9 cellular contexts compared by ENCODE assay signal in genomic region chr17:40307001-40307690, GRCh38. TPM values are rescaled to one million over a fixed set of nuclear protein-coding genes. Genes with fewer than 3 reads are reported as not detected.
DNase-seq lines count a peak whose midpoint lies in the region; ATAC-seq, FAIRE-seq and TF ChIP-seq lines count a peak whose summit lies in the region.
"Had no signal": no experiment of that assay in that cellular context is flagged by ENCODE, and none has a peak within 500 bp of the region (broad histone marks: within the 10 kb centered on the region; RNA-seq: fewer than 3 reads in every experiment).

No MANE protein-coding gene starts in this region.

- no peak overlapping the region for H3K14ac ChIP-seq in IMR-90 (replicated peaks; ENCODE audit: low read depth, low read length)

- peak overlapping the region; percentile 54; the same call in 1 of the 2 replicates for H2AK5ac ChIP-seq in IMR-90 (ENCODE audit: low read depth, low read length)

- H3K4me3 ChIP-seq in A549 (no peak overlapping the region), IMR-90 (ENCODE audit: insufficient read depth, low read depth, low read length) (no peak overlapping the region), adipocyte (ENCODE audit: low read length) (peak overlapping the region; percentile 80), liver (ENCODE audit: low read depth in 1 of 3, low read length in 3 of 3) (no peak overlapping the region)

- no peak overlapping the region; the same call in 1 of the 2 replicates for H4K91ac ChIP-seq in IMR-90 (ENCODE audit: insufficient read depth, low read depth, low read length)

- ATAC-seq in A549 = no peak
- ATAC-seq in IMR-90 (ENCODE audit: low read depth) = no peak
- no peak for ATAC-seq in GM19035 (IDR thresholded peaks at IDR 0.05; ENCODE audit: unreplicated experiment)

- no peak overlapping the region for H3K56ac ChIP-seq in IMR-90 (ENCODE audit: extremely low read depth, insufficient read depth, low read length)

- no peak overlapping the region for H3K23ac ChIP-seq in IMR-90 (ENCODE audit: low read depth, low read length)

- no peak for FAIRE-seq in A549 (lab: Jason Lieb, UNC)

- H3K9ac ChIP-seq in IMR-90 (ENCODE audit: low read depth, low read length) (no peak overlapping the region; the same call in 1 of the 2 replicates), adipocyte (ENCODE audit: low read length) (peak overlapping the region; percentile 79), liver (ENCODE audit: low read depth in 1 of 2, low read length in 2 of 2) (no peak overlapping the region)

- BruUV-seq in IMR-90 (replicated peaks; lab: Mats Ljungman, UMichigan) = no TSS peak

- TF ChIP-seq POLR2A in A549 (IDR thresholded peaks at IDR 0.05; ENCODE audit: low read length) (no peak), IMR-90 (IDR thresholded peaks at IDR 0.05; ENCODE audit: low read depth, low read length) (no peak)

- no peak overlapping the region for H4K5ac ChIP-seq in IMR-90 (ENCODE audit: low read depth, low read length)

- H3K36me3 ChIP-seq in IMR-90 (ENCODE audit: control insufficient read depth, insufficient read depth, low read length) (no peaks in the 10 kb centered on the region), adipocyte (ENCODE audit: control insufficient read depth, insufficient read depth, low read length, severe bottlenecking) (no peaks in the 10 kb centered on the region), liver (ENCODE audit: control insufficient read depth in 4 of 4, insufficient read depth in 3 of 4, low read depth in 1 of 4, low read length in 3 of 4) (no peaks in the 10 kb centered on the region)

- H3K27me3 ChIP-seq in IMR-90 (ENCODE audit: control insufficient read depth, insufficient read depth, low read length) (no peaks in the 10 kb centered on the region), adipocyte (replicated peaks; ENCODE audit: control insufficient read depth, insufficient read depth, low read length) (no peaks in the 10 kb centered on the region), liver (ENCODE audit: control insufficient read depth in 4 of 4, insufficient read depth in 4 of 4, low read length in 3 of 4) (no peaks in the 10 kb centered on the region)

- peaks cover 0 to 16% of the 10 kb centered on the region in 2 experiments; a peak in 2 of 4 replicates for H3K79me1 ChIP-seq in IMR-90 (ENCODE audit: low read depth in 1 of 2, low read length in 2 of 2)

- dilution Hi-C loops in IMR-90 (cut with HindIII; ENCODE audit: low sequenced_read_pairs, unreplicated experiment) = no loop called here

- TF ChIP-seq CTCF in A549 (IDR thresholded peaks at IDR 0.05) (no peak), IMR-90 (conservative IDR thresholded peaks at IDR 0.05; ENCODE audit: low read depth, low read length) (no peak), liver (IDR thresholded peaks at IDR 0.05; ENCODE audit: low read depth, low read length, missing input control) (no peak)

- no peak for TF ChIP-seq RAD21 in A549 (conservative IDR thresholded peaks at IDR 0.05 in 1 of 2, IDR thresholded peaks at IDR 0.05 in 1 of 2)
- no peak for TF ChIP-seq RAD21 in IMR-90 (IDR thresholded peaks at IDR 0.05; ENCODE audit: low read length)
- no peak for TF ChIP-seq RAD21 in liver (IDR thresholded peaks at IDR 0.05)

- H2BK5ac ChIP-seq in IMR-90 (ENCODE audit: low read depth, low read length, poor library complexity, severe bottlenecking) = peak overlapping the region; percentile 5

- H2AK9ac ChIP-seq in IMR-90 (replicated peaks; ENCODE audit: low read depth, low read length, poor library complexity) = peak overlapping the region; percentile 63

- peak overlapping the region; percentile 10; the same call in 1 of the 2 replicates for H2BK120ac ChIP-seq in IMR-90 (ENCODE audit: low read depth, low read length)

- intact Hi-C loops in IMR-90 (cut with micrococcal nuclease) = no loop called here

- peak overlapping the region; percentile 3; the same call in 1 of the 2 replicates for H3K4ac ChIP-seq in IMR-90 (ENCODE audit: low read depth, low read length)

- H2BK15ac ChIP-seq in IMR-90 (ENCODE audit: low read depth, low read length) = peak overlapping the region; percentile 62; the same call in 1 of the 3 replicates

- CTCF ChIA-PET in A549 (lab: Yijun Ruan, JAX) (interaction anchor here (0.6 to 50.4 kb wide), 18 partner anchors 4 to 1389 kb away, joined by 3 to 2395 read pairs (median 4); partner anchors contain the start of genes CDC6, GJD3, IGFBP4 and RARA), IMR-90 (lab: Yijun Ruan, JAX) (interaction anchor here (0.6 to 1.7 kb wide), 2 partner anchors 10 to 90 kb away, joined by 4 to 9 read pairs; no protein-coding TSS in a partner anchor), HEK293T (lab: Yijun Ruan, JAX) (interaction anchor here (0.6 to 3.0 kb wide), 13 partner anchors 10 to 636 kb away, joined by 3 to 25 read pairs (median 3); no protein-coding TSS in a partner anchor)

- peaks cover 15% of the 10 kb centered on the region; the same call in 1 of the 2 replicates for H4K20me1 ChIP-seq in IMR-90 (ENCODE audit: insufficient read depth, low read length)

- peaks cover 15% of the 10 kb centered on the region for H3K9me1 ChIP-seq in IMR-90 (ENCODE audit: insufficient read depth, low read length)

- DNase-seq in A549 (ENCODE audit: low read depth in 1 of 2, low spot score in 1 of 2) (no peak), IMR-90 (no peak), adipocyte (ENCODE audit: low read depth) (peak; percentile 91), occipital lobe (lab: John Stamatoyannopoulos, UW) (no peak), HEK293T (ENCODE audit: extremely low spot score) (no peak), NCI-H748 treated with DMSO at 0.1 percent for 48 hours (lab: John Stamatoyannopoulos, UW) (no peak)
- DNase-seq: MM.1S had no signal

- H3K27ac ChIP-seq in A549 (peak overlapping the region; percentile 95 to 97), IMR-90 (ENCODE audit: insufficient read depth, low read length) (peak overlapping the region; percentile 55), liver (ENCODE audit: low read depth in 1 of 2, low read length in 2 of 2) (peak overlapping the region; percentile 14 to 58)

- H4K8ac ChIP-seq in IMR-90 (ENCODE audit: low read depth in 2 of 2, low read length in 2 of 2) = peak overlapping the region in 1 of 2 experiments; percentile 12; a peak in 1 of 4 replicates

- POLR2A ChIA-PET in A549 (lab: Yijun Ruan, JAX) (interaction anchor here (0.8 to 2.4 kb wide), 2 partner anchors 10 to 34 kb away, joined by 3 to 14 read pairs; no protein-coding TSS in a partner anchor), IMR-90 (lab: Charles Lee; ENCODE audit: unreplicated experiment) (interaction anchor here (0.6 kb wide), 1 partner anchor 9 kb away, joined by 3 read pairs; no protein-coding TSS in a partner anchor), HEK293T (lab: Yijun Ruan, JAX) (interaction anchor here (0.7 to 1.8 kb wide), 13 partner anchors 9 to 194 kb away, joined by 3 to 10 read pairs (median 6); partner anchors contain the start of gene TOP2A)

- peak overlapping the region; percentile 63 for H3K18ac ChIP-seq in IMR-90 (ENCODE audit: low read depth, low read length)

- no peak overlapping the region for H2BK20ac ChIP-seq in IMR-90 (ENCODE audit: low read depth, low read length)

- H3K4me1 ChIP-seq in A549 (peaks cover 74% of the 10 kb centered on the region), IMR-90 (ENCODE audit: control insufficient read depth, insufficient read depth, low read length) (peaks cover 51% of the 10 kb centered on the region), adipocyte (ENCODE audit: control insufficient read depth, insufficient read depth, low read length) (peaks cover 81% of the 10 kb centered on the region), liver (ENCODE audit: control insufficient read depth in 4 of 4, insufficient read depth in 4 of 4, low read length in 3 of 4) (peaks cover 15 to 51% (median 47%) of the 10 kb centered on the region in 4 donors)

- no peak for TF ChIP-seq EP300 in A549 (IDR thresholded peaks at IDR 0.05)

- H3K4me2 ChIP-seq in A549 (peak overlapping the region; percentile 99), IMR-90 (ENCODE audit: low read depth, low read length) (no peak overlapping the region; the same call in 1 of the 2 replicates)

- in situ Hi-C loops in IMR-90 (cut with MboI; ENCODE audit: low sequenced_read_pairs) = no loop called here

- H3K9me3 ChIP-seq in A549 (no peaks in the 10 kb centered on the region), IMR-90 (ENCODE audit: control insufficient read depth, insufficient read depth, low read length) (no peaks in the 10 kb centered on the region), adipocyte (ENCODE audit: control insufficient read depth, low read length) (no peaks in the 10 kb centered on the region), liver (ENCODE audit: control insufficient read depth in 4 of 4, low read length in 3 of 4) (no peaks in the 10 kb centered on the region)

- H2AFZ ChIP-seq in IMR-90 (replicated peaks; ENCODE audit: low read length, poor library complexity) = peak overlapping the region; percentile 40

- 85% methylated on average over 10 of the region's 10 CpGs for WGBS in A549 (ENCODE audit: missing lambda C conversion rate)
- no CpG with 5 or more reads among the region's 10 CpGs for WGBS in IMR-90 (ENCODE audit: extremely low coverage in 2 of 2, insufficient read length in 1 of 2), 2 experiments
- 74% methylated on average over 10 of the region's 10 CpGs for WGBS in liver

RNA-seq across cellular contexts. Expression of gene RARA, which starts 1.8 kb away (rescaled TPM):
- 8.6 and 9.9 TPM in 2 replicates for polyA plus RNA-seq in A549 (2011; rRNA removed)
- 6.5 and 11.0 TPM in 2 replicates for polyA plus RNA-seq in A549 (2012; cell fraction: cytosol; rRNA removed)
- 17.6 and 21.1 TPM in 2 replicates for polyA plus RNA-seq in A549 (2012; cell fraction: nucleus; rRNA removed)
- polyA plus RNA-seq in A549 (2017; fragmentation: RNase III; extraction: RNeasy Plus Mini Kit Qiagen cat#74134 plus additional on column Dnase treatment) = 17.2 to 18.5 TPM (median 17.9 TPM) in 3 replicates
- polyA minus RNA-seq in A549 (2011; rRNA and poly(A)+ RNA removed) = 11.6 and 12.9 TPM in 2 replicates
- 7.2 and 9.0 TPM in 2 replicates for total RNA-seq in IMR-90 (2012; rRNA removed)
- 12.7 and 13.6 TPM in 2 replicates for polyA plus RNA-seq in IMR-90 (2012; rRNA removed)
- polyA plus RNA-seq in IMR-90 (2012; cell fraction: cytosol; rRNA removed) = 11.3 and 18.9 TPM in 2 replicates
- 11.5 and 14.7 TPM in 2 replicates for polyA plus RNA-seq in IMR-90 (2012; cell fraction: nucleus; rRNA removed; ENCODE audit: low replicate concordance)
- total RNA-seq in liver = 10 to 100 TPM in 1 of 2 donors, 1 to 10 TPM in 1; 8.7 to 12.9 TPM
- 10 to 100 TPM in 1 of 2 donors, 1 to 10 TPM in 1; 6.6 to 26.2 TPM for polyA plus RNA-seq in liver
- 7.2 TPM for total RNA-seq in occipital lobe

RNA-seq across cellular contexts. Expression of gene CDC6, which starts 19.5 kb away (rescaled TPM):
- polyA plus RNA-seq in A549 (2011; rRNA removed) (71.4 and 79.5 TPM in 2 replicates), A549 (2017; fragmentation: RNase III; extraction: RNeasy Plus Mini Kit Qiagen cat#74134 plus additional on column Dnase treatment) (66.6 to 67.5 TPM (median 67.0 TPM) in 3 replicates), IMR-90 (2012; rRNA removed) (13.8 and 15.3 TPM in 2 replicates), liver (1 to 10 TPM in 1 of 2 donors, under 1 TPM in 1; 0.54 to 2.6 TPM)
- 41.7 and 44.4 TPM in 2 replicates for polyA plus RNA-seq in A549 (2012; cell fraction: cytosol; rRNA removed)
- 29.8 and 45.7 TPM in 2 replicates for polyA plus RNA-seq in A549 (2012; cell fraction: nucleus; rRNA removed)
- 27.0 and 28.3 TPM in 2 replicates for polyA minus RNA-seq in A549 (2011; rRNA and poly(A)+ RNA removed)
- total RNA-seq in IMR-90 (2012; rRNA removed) (25.6 and 27.8 TPM in 2 replicates), liver (10 to 100 TPM in 1 of 2 donors, 1 to 10 TPM in 1; 2.3 to 16.5 TPM), occipital lobe (1.6 TPM)
- polyA plus RNA-seq in IMR-90 (2012; cell fraction: cytosol; rRNA removed) = 4.2 and 16.4 TPM in 2 replicates
- polyA plus RNA-seq in IMR-90 (2012; cell fraction: nucleus; rRNA removed; ENCODE audit: low replicate concordance) = 3.9 and 9.1 TPM in 2 replicates

RNA-seq across cellular contexts. Expression of gene GJD3, which starts 57.4 kb away (rescaled TPM):
- polyA plus RNA-seq in A549 (2011; rRNA removed) (0.09 TPM in 1 of 2 replicates, not detected in the other), A549 (2017; fragmentation: RNase III; extraction: RNeasy Plus Mini Kit Qiagen cat#74134 plus additional on column Dnase treatment) (0.40 to 1.2 TPM (median 0.70 TPM) in 3 replicates), IMR-90 (2012; rRNA removed) (0.10 and 0.39 TPM in 2 replicates), liver (under 1 TPM in 1 of 2 donors, not detected in 1; 0.48 TPM)
- 0.21 and 0.41 TPM in 2 replicates for polyA plus RNA-seq in A549 (2012; cell fraction: cytosol; rRNA removed)
- 0.36 and 0.82 TPM in 2 replicates for polyA plus RNA-seq in A549 (2012; cell fraction: nucleus; rRNA removed)
- not detected in 2 replicates for polyA minus RNA-seq in A549 (2011; rRNA and poly(A)+ RNA removed)
- total RNA-seq in IMR-90 (2012; rRNA removed) (not detected in 2 replicates), liver (under 1 TPM; 0.47 to 0.59 TPM), occipital lobe (0.31 TPM)
- 0.11 and 1.0 TPM in 2 replicates for polyA plus RNA-seq in IMR-90 (2012; cell fraction: cytosol; rRNA removed)
- 0.80 and 0.91 TPM in 2 replicates for polyA plus RNA-seq in IMR-90 (2012; cell fraction: nucleus; rRNA removed; ENCODE audit: low replicate concordance)

Comparison
In these comparisons a context has a peak if more than half of its experiments do, and no peak if none do; other contexts are left out.
1. H3K27ac ChIP-seq: peak in every context shown above with its lines; median percentile 96 in A549; 55 in IMR-90; 36 in liver.